Comparison of ENCODE assay signal across 9 cellular contexts in the genomic region with DNA sequence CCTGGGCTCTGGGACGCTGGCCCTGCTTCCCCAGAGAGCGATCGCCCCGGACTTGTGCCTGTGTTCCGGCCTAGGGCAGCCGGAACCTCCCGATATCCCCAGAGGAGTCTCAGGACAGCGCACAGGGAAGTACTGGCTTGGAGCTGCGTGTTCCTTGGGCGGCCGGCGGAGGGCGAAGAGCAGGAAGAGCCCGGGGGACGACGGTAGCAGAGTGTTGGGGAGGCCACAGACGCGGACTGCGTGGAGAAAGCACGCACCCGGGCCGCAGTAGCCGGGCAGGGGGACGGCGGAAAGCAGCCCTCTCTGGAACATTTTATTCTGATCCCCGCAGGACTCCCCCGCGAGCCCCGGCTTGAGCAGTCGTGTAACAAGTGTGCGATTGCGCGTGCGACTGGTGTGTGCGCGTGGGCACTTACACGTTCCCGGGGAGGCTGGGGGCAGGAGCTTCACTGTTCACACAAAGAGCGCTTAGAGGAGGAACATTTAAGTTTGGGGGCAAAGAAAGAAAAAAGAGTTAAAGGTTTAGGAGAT. TPM values are rescaled to one million over a fixed set of nuclear protein-coding genes. Genes with fewer than 3 reads are reported as not detected.
DNase-seq lines count a peak whose midpoint lies in the region; ATAC-seq, FAIRE-seq and TF ChIP-seq lines count a peak whose summit lies in the region.
"Had no signal": no experiment of that assay in that cellular context is flagged by ENCODE, and none has a peak within 500 bp of the region (broad histone marks: within the 10 kb centered on the region; RNA-seq: fewer than 3 reads in every experiment).

No MANE protein-coding gene starts in this region.

- DNase-seq in T-helper 2 cell treated with Interferon-gamma antibody and Interleukin-4, amounts not matched to agents 5 μg/mL and 100 μg/mL, for 36 hours (ENCODE audit: low spot score): no peak
- DNase-seq in T-helper 2 cell (no peak), pancreas (peak in 4 of 6 donors; percentile 33 to 72 (median 51)), HuH-7.5 (ENCODE audit: low spot score) (no peak)
- DNase-seq in activated CD8-positive, alpha-beta T cell treated with anti-CD3 and anti-CD28 coated beads, Interleukin-2, amount 10 ng/mL, durations not matched to agents 7 days and 5 days: no peak

- 16% methylated on average over 17 of the region's 39 CpGs; no CpG with 5 or more reads in 1 of the 2 donors for WGBS in gastroesophageal sphincter (ENCODE audit: low coverage in 1 of 2), 2 donors
- WGBS in pancreas, 2 donors: 23 to 30% methylated on average over 37 to 39 of the region's 39 CpGs

- H3K27ac Mint-ChIP-seq in T-helper 2 cell treated with Interferon-gamma antibody and Interleukin-4, amounts not matched to agents 5 μg/mL and 100 μg/mL, for 36 hours: no peak overlapping the region
- H3K27ac Mint-ChIP-seq in activated CD8-positive, alpha-beta T cell treated with anti-CD3 and anti-CD28 coated beads, Interleukin-2, amount 10 ng/mL, durations not matched to agents 7 days and 5 days: peak overlapping the region; percentile 41

- no peak for FAIRE-seq in pancreas (lab: Jason Lieb, UNC)
- FAIRE-seq: G401.6 had no signal

- H3K27ac ChIP-seq in gastroesophageal sphincter (peak overlapping the region in 1 of 4 donors; percentile 12), pancreas (no peak overlapping the region)

- peak; percentile 31 for ATAC-seq in activated CD8-positive, alpha-beta T cell treated with anti-CD3 and anti-CD28 coated beads, Interleukin-2, amount 10 ng/mL, durations not matched to agents 7 days and 5 days
- ATAC-seq in gastroesophageal sphincter (peak; percentile 35), pancreas (peak in 3 of 4 donors; percentile 54 to 67 (median 58)), HG02588 (IDR thresholded peaks at IDR 0.05; ENCODE audit: unreplicated experiment) (no peak), GM18498 (IDR thresholded peaks at IDR 0.05; ENCODE audit: unreplicated experiment) (no peak)

- H3K36me3 ChIP-seq in gastroesophageal sphincter (no peaks in the 10 kb centered on the region), pancreas (no peaks in the 10 kb centered on the region)

- TF ChIP-seq EP300 in gastroesophageal sphincter (IDR thresholded peaks at IDR 0.05): no peak

- H3K9me3 ChIP-seq in gastroesophageal sphincter (no peaks in the 10 kb centered on the region), pancreas (no peaks in the 10 kb centered on the region)

- H3K27me3 Mint-ChIP-seq in T-helper 2 cell treated with Interferon-gamma antibody and Interleukin-4, amounts not matched to agents 5 μg/mL and 100 μg/mL, for 36 hours (ENCODE audit: low read depth): peaks cover 80% of the 10 kb centered on the region
- peaks cover 71% of the 10 kb centered on the region for H3K27me3 Mint-ChIP-seq in activated CD8-positive, alpha-beta T cell treated with anti-CD3 and anti-CD28 coated beads, Interleukin-2, amount 10 ng/mL, durations not matched to agents 7 days and 5 days (ENCODE audit: low read depth)

- H3K4me3 ChIP-seq in gastroesophageal sphincter: peak overlapping the region in 1 of 2 donors; percentile 37
- H3K4me3 ChIP-seq in pancreas: peak overlapping the region in 2 of 4 donors; percentile 13 to 39

- H3K27me3 ChIP-seq in gastroesophageal sphincter (peaks cover 95% of the 10 kb centered on the region), pancreas (peaks cover 0 to 32% (median 13%) of the 10 kb centered on the region in 4 donors)

- H3K9me3 Mint-ChIP-seq in T-helper 2 cell treated with Interferon-gamma antibody and Interleukin-4, amounts not matched to agents 5 μg/mL and 100 μg/mL, for 36 hours: no peaks in the 10 kb centered on the region
- no peaks in the 10 kb centered on the region for H3K9me3 Mint-ChIP-seq in activated CD8-positive, alpha-beta T cell treated with anti-CD3 and anti-CD28 coated beads, Interleukin-2, amount 10 ng/mL, durations not matched to agents 7 days and 5 days (ENCODE audit: insufficient read depth)

- H3K4me3 Mint-ChIP-seq in T-helper 2 cell treated with Interferon-gamma antibody and Interleukin-4, amounts not matched to agents 5 μg/mL and 100 μg/mL, for 36 hours: peak overlapping the region; percentile 68
- peak overlapping the region; percentile 67 for H3K4me3 Mint-ChIP-seq in activated CD8-positive, alpha-beta T cell treated with anti-CD3 and anti-CD28 coated beads, Interleukin-2, amount 10 ng/mL, durations not matched to agents 7 days and 5 days

- TF ChIP-seq POLR2A in gastroesophageal sphincter (IDR thresholded peaks at IDR 0.05): no peak

- H3K4me1 ChIP-seq in gastroesophageal sphincter (peaks cover 0 to 59% (median 26%) of the 10 kb centered on the region in 3 donors), pancreas (peaks cover 0 to 19% (median 11%) of the 10 kb centered on the region in 3 donors)

- H3K4me1 Mint-ChIP-seq in T-helper 2 cell treated with Interferon-gamma antibody and Interleukin-4, amounts not matched to agents 5 μg/mL and 100 μg/mL, for 36 hours (ENCODE audit: low read depth): peaks cover 13% of the 10 kb centered on the region
- peaks cover 38% of the 10 kb centered on the region for H3K4me1 Mint-ChIP-seq in activated CD8-positive, alpha-beta T cell treated with anti-CD3 and anti-CD28 coated beads, Interleukin-2, amount 10 ng/mL, durations not matched to agents 7 days and 5 days (ENCODE audit: low read depth)

- TF ChIP-seq CTCF in gastroesophageal sphincter (IDR thresholded peaks at IDR 0.05) (peak in 2 of 4 experiments; percentile 38 to 39), pancreas (IDR thresholded peaks at IDR 0.05) (no peak)

- no peaks in the 10 kb centered on the region for H3K36me3 Mint-ChIP-seq in T-helper 2 cell treated with Interferon-gamma antibody and Interleukin-4, amounts not matched to agents 5 μg/mL and 100 μg/mL, for 36 hours (ENCODE audit: low read depth)
- peaks cover 4% of the 10 kb centered on the region for H3K36me3 Mint-ChIP-seq in activated CD8-positive, alpha-beta T cell treated with anti-CD3 and anti-CD28 coated beads, Interleukin-2, amount 10 ng/mL, durations not matched to agents 7 days and 5 days (ENCODE audit: low read depth)

- CTCF ChIA-PET in activated CD8-positive, alpha-beta T cell treated with anti-CD3 and anti-CD28 coated beads, Interleukin-2, amount 10 ng/mL, durations not matched to agents 7 days and 5 days (lab: Charles Lee): interaction anchor here (0.7 to 8.2 kb wide), 11 partner anchors 20 to 231 kb away, joined by 3 to 162 read pairs (median 4); a partner anchor contains a TSS

- POLR2A ChIA-PET in activated CD8-positive, alpha-beta T cell treated with anti-CD3 and anti-CD28 coated beads, Interleukin-2, amount 10 ng/mL, durations not matched to agents 7 days and 5 days (lab: Charles Lee): no interaction called here

- intact Hi-C loops in pancreas (cut with DNase I): loop anchor here in 1 of 3 donors (5.0 kb wide), 2 partner anchors 221 to 316 kb away; no protein-coding TSS in a partner anchor

RNA-seq across cellular contexts. Expression of a gene that starts 36.1 kb away (rescaled TPM):
- 1 to 10 TPM in 1 of 2 experiments, under 1 TPM in 1; 0.45 to 1.3 TPM for total RNA-seq in activated CD8-positive, alpha-beta T cell treated with anti-CD3 and anti-CD28 coated beads, Interleukin-2, amount 10 ng/mL, durations not matched to agents 7 days and 5 days
- total RNA-seq in gastroesophageal sphincter (not detected), pancreas (not detected)
- not detected for polyA plus RNA-seq in pancreas

Comparison
In these comparisons a context has a peak if more than half of its experiments do, and no peak if none do; other contexts are left out.
1. DNase-seq: peak in pancreas (4 of 6); none in T-helper 2 cell treated with Interferon-gamma antibody and Interleukin-4, amounts not matched to agents 5 μg/mL and 100 μg/mL, for 36 hours (single experiment), T-helper 2 cell (0 of 5), activated CD8-positive, alpha-beta T cell treated with anti-CD3 and anti-CD28 coated beads, Interleukin-2, amount 10 ng/mL, durations not matched to agents 7 days and 5 days (single experiment) and HuH-7.5 (single experiment).
2. ATAC-seq: peak in activated CD8-positive, alpha-beta T cell treated with anti-CD3 and anti-CD28 coated beads, Interleukin-2, amount 10 ng/mL, durations not matched to agents 7 days and 5 days (single experiment), gastroesophageal sphincter (single experiment) and pancreas (3 of 4); none in HG02588 (single experiment) and GM18498 (single experiment).